In the genomic region with DNA sequence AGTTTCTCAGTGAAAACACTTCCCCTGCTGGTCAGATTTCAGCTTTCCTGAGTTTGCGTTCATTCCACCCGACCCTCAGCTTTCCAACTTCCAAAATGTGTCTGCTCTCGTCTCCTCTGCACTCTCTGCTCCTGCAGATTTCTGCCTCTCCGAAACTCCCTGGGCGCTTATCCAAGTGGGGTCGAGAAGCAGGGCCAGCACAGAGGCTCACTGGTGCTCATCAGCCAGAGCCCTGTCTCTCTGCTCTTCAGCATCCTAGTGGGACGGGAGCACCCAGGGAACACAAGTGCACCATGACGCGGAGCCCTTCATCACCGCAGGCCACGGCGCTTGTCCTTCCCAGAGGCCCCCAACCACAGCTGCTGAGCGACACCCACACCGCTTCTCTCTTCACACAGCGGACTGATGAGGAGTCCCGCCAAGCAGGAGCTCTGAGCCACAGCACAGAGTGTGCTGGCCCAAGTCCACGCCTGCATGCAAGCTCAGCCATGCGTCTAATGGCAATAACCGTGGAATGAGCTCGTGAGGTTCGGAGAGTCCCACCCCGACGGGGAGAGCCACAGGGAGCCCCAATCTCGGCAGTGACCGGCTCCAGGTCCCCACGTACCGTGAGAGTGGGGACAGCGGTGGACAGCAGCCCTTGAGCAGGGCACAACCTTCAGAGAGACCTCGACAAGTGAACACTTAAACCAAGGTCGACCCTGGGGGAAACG, we compare ENCODE assay signal across 1 cellular context.
TF ChIP-seq lines count a peak whose summit lies in the region.

No MANE protein-coding gene starts in this region.

TF ChIP-seq in HepG2, 621 proteins besides CTCF, POLR2A, EP300 and RAD21:
- TF ChIP-seq, protein P1, sequence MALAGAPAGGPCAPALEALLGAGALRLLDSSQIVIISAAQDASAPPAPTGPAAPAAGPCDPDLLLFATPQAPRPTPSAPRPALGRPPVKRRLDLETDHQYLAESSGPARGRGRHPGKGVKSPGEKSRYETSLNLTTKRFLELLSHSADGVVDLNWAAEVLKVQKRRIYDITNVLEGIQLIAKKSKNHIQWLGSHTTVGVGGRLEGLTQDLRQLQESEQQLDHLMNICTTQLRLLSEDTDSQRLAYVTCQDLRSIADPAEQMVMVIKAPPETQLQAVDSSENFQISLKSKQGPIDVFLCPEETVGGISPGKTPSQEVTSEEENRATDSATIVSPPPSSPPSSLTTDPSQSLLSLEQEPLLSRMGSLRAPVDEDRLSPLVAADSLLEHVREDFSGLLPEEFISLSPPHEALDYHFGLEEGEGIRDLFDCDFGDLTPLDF (CRISPR knock-in tag; IDR thresholded peaks at IDR 0.05) = no peak
- TF ChIP-seq, protein P2, sequence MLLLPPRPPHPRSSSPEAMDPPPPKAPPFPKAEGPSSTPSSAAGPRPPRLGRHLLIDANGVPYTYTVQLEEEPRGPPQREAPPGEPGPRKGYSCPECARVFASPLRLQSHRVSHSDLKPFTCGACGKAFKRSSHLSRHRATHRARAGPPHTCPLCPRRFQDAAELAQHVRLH (CRISPR knock-in tag; IDR thresholded peaks at IDR 0.05; ENCODE audit: borderline replicate concordance, low read depth) = no peak
- TF ChIP-seq, protein P3, sequence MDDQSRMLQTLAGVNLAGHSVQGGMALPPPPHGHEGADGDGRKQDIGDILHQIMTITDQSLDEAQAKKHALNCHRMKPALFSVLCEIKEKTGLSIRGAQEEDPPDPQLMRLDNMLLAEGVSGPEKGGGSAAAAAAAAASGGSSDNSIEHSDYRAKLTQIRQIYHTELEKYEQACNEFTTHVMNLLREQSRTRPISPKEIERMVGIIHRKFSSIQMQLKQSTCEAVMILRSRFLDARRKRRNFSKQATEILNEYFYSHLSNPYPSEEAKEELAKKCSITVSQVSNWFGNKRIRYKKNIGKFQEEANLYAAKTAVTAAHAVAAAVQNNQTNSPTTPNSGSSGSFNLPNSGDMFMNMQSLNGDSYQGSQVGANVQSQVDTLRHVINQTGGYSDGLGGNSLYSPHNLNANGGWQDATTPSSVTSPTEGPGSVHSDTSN (CRISPR knock-in tag; IDR thresholded peaks at IDR 0.05; ENCODE audit: borderline replicate concordance) = no peak
- TF ChIP-seq HNRNPK (IDR thresholded peaks at IDR 0.05; ENCODE audit: low read depth, low read length, poor library complexity, severe bottlenecking) = no peak
- no peak for TF ChIP-seq IKZF1 (IDR thresholded peaks at IDR 0.05)
- TF ChIP-seq TMF1 (CRISPR knock-in tag; IDR thresholded peaks at IDR 0.05; ENCODE audit: low read depth) = no peak
- no peak for TF ChIP-seq ZNF382 (CRISPR knock-in tag; IDR thresholded peaks at IDR 0.05; ENCODE audit: borderline replicate concordance)
- no peak for TF ChIP-seq NCOR1 (IDR thresholded peaks at IDR 0.05; ENCODE audit: borderline replicate concordance, low read length)
- TF ChIP-seq, protein P4, sequence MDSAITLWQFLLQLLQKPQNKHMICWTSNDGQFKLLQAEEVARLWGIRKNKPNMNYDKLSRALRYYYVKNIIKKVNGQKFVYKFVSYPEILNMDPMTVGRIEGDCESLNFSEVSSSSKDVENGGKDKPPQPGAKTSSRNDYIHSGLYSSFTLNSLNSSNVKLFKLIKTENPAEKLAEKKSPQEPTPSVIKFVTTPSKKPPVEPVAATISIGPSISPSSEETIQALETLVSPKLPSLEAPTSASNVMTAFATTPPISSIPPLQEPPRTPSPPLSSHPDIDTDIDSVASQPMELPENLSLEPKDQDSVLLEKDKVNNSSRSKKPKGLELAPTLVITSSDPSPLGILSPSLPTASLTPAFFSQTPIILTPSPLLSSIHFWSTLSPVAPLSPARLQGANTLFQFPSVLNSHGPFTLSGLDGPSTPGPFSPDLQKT (CRISPR knock-in tag; IDR thresholded peaks at IDR 0.05; ENCODE audit: borderline replicate concordance) = no peak
